ENCODE assay signal across 8 cellular contexts in genomic region chr17:28723836-28724499, GRCh38. TPM values are rescaled to one million over a fixed set of nuclear protein-coding genes. Genes with fewer than 3 reads are reported as not detected.
A peak's percentile ranks its signal among the peaks of the same experiment; 100 is the strongest.
DNase-seq lines count a peak whose midpoint lies in the region; ATAC-seq and TF ChIP-seq lines count a peak whose summit lies in the region.
"Not testable (repeated sequence)": the region's sequence is repeated elsewhere in the genome, so short reads cannot be mapped to it uniquely, and the experiment has no call there.

No MANE protein-coding gene starts in this region.

- H3K9me3 Mint-ChIP-seq in activated B cell treated with CpG ODN at 0.5 μM for 24 hours; activated naive CD8-positive, alpha-beta T cell treated with anti-CD3 and anti-CD28 coated beads for 36 hours; mesothelial cell of epicardium; stimulated activated memory B cell treated with anti-CD40 and anti-IgM and Interleukin-4, amounts not matched to agents 10 μg/mL and 1 μg/mL and 100 μg/mL, for 72 hours: not testable (repeated sequence)

- H3K9me3 ChIP-seq in BLaER1 treated with 17β-estradiol and CSF1 and Interleukin-3, amounts not matched to agents 10 nM and 100 nM (replicated peaks in 1 of 11); HEK293 (ENCODE audit: control insufficient read depth, insufficient read depth, low read depth, low read length); NT2/D1 (ENCODE audit: insufficient read depth, low read length): not testable (repeated sequence)

- DNase-seq in NT2/D1 (ENCODE audit: low read depth, low spot score); activated B cell treated with CpG ODN at 0.5 μM for 24 hours; activated naive CD8-positive, alpha-beta T cell treated with anti-CD3 and anti-CD28 coated beads for 36 hours; mesothelial cell of epicardium (ENCODE audit: low spot score in 2 of 2, unreplicated experiment in 2 of 2): not testable (repeated sequence)
- peak; percentile 5 for DNase-seq in epidermal melanocyte (ENCODE audit: insufficient read length, low spot score)

- CTCF ChIA-PET in HEK293 (lab: Yijun Ruan, JAX) (interaction anchor here (13.6 kb wide), 1 partner anchor 23 kb away, joined by 445 read pairs; the partner anchor contains the start of gene TRAF4), activated B cell treated with CpG ODN at 0.5 μM for 24 hours (lab: Charles Lee) (interaction anchor here (6.1 kb wide), 1 partner anchor 23 kb away, joined by 545 read pairs; the partner anchor contains the start of gene TRAF4)

- not testable (repeated sequence) for H3K27me3 Mint-ChIP-seq in activated B cell treated with CpG ODN at 0.5 μM for 24 hours; mesothelial cell of epicardium (ENCODE audit: low read depth); stimulated activated memory B cell treated with anti-CD40 and anti-IgM and Interleukin-4, amounts not matched to agents 10 μg/mL and 1 μg/mL and 100 μg/mL, for 72 hours
- H3K27me3 Mint-ChIP-seq in activated naive CD8-positive, alpha-beta T cell treated with anti-CD3 and anti-CD28 coated beads for 36 hours, result peaks cover 13% of the 10 kb centered on the region

- not testable (repeated sequence) for H3K27me3 ChIP-seq in BLaER1 treated with 17β-estradiol and CSF1 and Interleukin-3, amounts not matched to agents 10 nM and 100 nM; NT2/D1 (ENCODE audit: insufficient read depth, insufficient read length)

- POLR2A ChIA-PET in HEK293 (lab: Yijun Ruan, JAX) (interaction anchor here (1.5 to 6.7 kb wide), 9 partner anchors 8 to 229 kb away, joined by 3 to 448 read pairs (median 38); partner anchors contain the start of genes BLTP2, PHF12, PROCA1 and SDF2), activated B cell treated with CpG ODN at 0.5 μM for 24 hours (lab: Charles Lee) (interaction anchor here (1.0 to 18.0 kb wide), 8 partner anchors 8 to 178 kb away, joined by 3 to 2384 read pairs (median 51); partner anchors contain the start of genes BLTP2, DHRS13, PROCA1 and TRAF4)

- not testable (repeated sequence) for ATAC-seq in activated B cell treated with CpG ODN at 0.5 μM for 24 hours (ENCODE audit: low read depth); stimulated activated memory B cell treated with anti-CD40 and anti-IgM and Interleukin-4, amounts not matched to agents 10 μg/mL and 1 μg/mL and 100 μg/mL, for 72 hours

- H3K36me3 Mint-ChIP-seq in activated B cell treated with CpG ODN at 0.5 μM for 24 hours (ENCODE audit: low read depth), result peaks cover 61% of the 10 kb centered on the region
- peaks cover 61% of the 10 kb centered on the region for H3K36me3 Mint-ChIP-seq in activated naive CD8-positive, alpha-beta T cell treated with anti-CD3 and anti-CD28 coated beads for 36 hours
- H3K36me3 Mint-ChIP-seq in mesothelial cell of epicardium, result peaks cover 13% of the 10 kb centered on the region
- H3K36me3 Mint-ChIP-seq in stimulated activated memory B cell treated with anti-CD40 and anti-IgM and Interleukin-4, amounts not matched to agents 10 μg/mL and 1 μg/mL and 100 μg/mL, for 72 hours, result peaks cover 54% of the 10 kb centered on the region

- H3K36me3 ChIP-seq in BLaER1 treated with 17β-estradiol and CSF1 and Interleukin-3, amounts not matched to agents 10 nM and 100 nM, result peaks cover 41 to 48% (median 45%) of the 10 kb centered on the region in 11 experiments
- H3K36me3 ChIP-seq in HEK293 (ENCODE audit: control insufficient read depth in 2 of 2, insufficient read depth in 1 of 2, low read length in 2 of 2) (peaks cover 26 to 53% of the 10 kb centered on the region in 2 experiments), NT2/D1 (ENCODE audit: insufficient read depth, insufficient read length, low read length) (peaks cover 47% of the 10 kb centered on the region)

- TF ChIP-seq CTCF in HEK293 (tag by site-specific recombination; IDR thresholded peaks at IDR 0.05); activated B cell treated with CpG ODN at 0.5 μM for 24 hours (IDR thresholded peaks at IDR 0.05); mesothelial cell of epicardium (IDR thresholded peaks at IDR 0.05; ENCODE audit: unreplicated experiment): not testable (repeated sequence)

- H3K4me3 Mint-ChIP-seq in activated B cell treated with CpG ODN at 0.5 μM for 24 hours, result peak overlapping the region; percentile 93
- peak overlapping the region; percentile 100 for H3K4me3 Mint-ChIP-seq in activated naive CD8-positive, alpha-beta T cell treated with anti-CD3 and anti-CD28 coated beads for 36 hours
- H3K4me3 Mint-ChIP-seq in mesothelial cell of epicardium, result not testable (repeated sequence)
- H3K4me3 Mint-ChIP-seq in stimulated activated memory B cell treated with anti-CD40 and anti-IgM and Interleukin-4, amounts not matched to agents 10 μg/mL and 1 μg/mL and 100 μg/mL, for 72 hours, result peak overlapping the region; percentile 93

- intact Hi-C loops in activated B cell treated with CpG ODN at 0.5 μM for 24 hours (cut with micrococcal nuclease), result not testable (repeated sequence)

- peaks cover 83% of the 10 kb centered on the region for H3K4me1 Mint-ChIP-seq in activated B cell treated with CpG ODN at 0.5 μM for 24 hours
- H3K4me1 Mint-ChIP-seq in activated naive CD8-positive, alpha-beta T cell treated with anti-CD3 and anti-CD28 coated beads for 36 hours, result peaks cover 44% of the 10 kb centered on the region
- H3K4me1 Mint-ChIP-seq in mesothelial cell of epicardium, result peaks cover 61% of the 10 kb centered on the region
- peaks cover 59% of the 10 kb centered on the region for H3K4me1 Mint-ChIP-seq in stimulated activated memory B cell treated with anti-CD40 and anti-IgM and Interleukin-4, amounts not matched to agents 10 μg/mL and 1 μg/mL and 100 μg/mL, for 72 hours

- peak overlapping the region in 4 of 11 experiments; percentile 8 to 86 (median 83); a peak in 6 of 22 replicates for H3K27ac ChIP-seq in BLaER1 treated with 17β-estradiol and CSF1 and Interleukin-3, amounts not matched to agents 10 nM and 100 nM
- peak overlapping the region; percentile 99 for H3K27ac ChIP-seq in HEK293 (ENCODE audit: extremely low read depth, low read depth, low read length)

- peak overlapping the region; percentile 83 to 99 (median 96); a peak in 18 of 22 replicates for H3K9ac ChIP-seq in BLaER1 treated with 17β-estradiol and CSF1 and Interleukin-3, amounts not matched to agents 10 nM and 100 nM
- H3K9ac ChIP-seq in NT2/D1 (ENCODE audit: insufficient read length, low read depth), result peak overlapping the region; percentile 57

- H3K4me3 ChIP-seq in BLaER1 treated with 17β-estradiol and CSF1 and Interleukin-3, amounts not matched to agents 10 nM and 100 nM, result peak overlapping the region in 8 of 10 experiments; percentile 8 to 97 (median 88); a peak in 11 of 20 replicates
- H3K4me3 ChIP-seq in HEK293 (ENCODE audit: low read depth, low read length), result not testable (repeated sequence)
- peak overlapping the region; percentile 24 for H3K4me3 ChIP-seq in NT2/D1 (ENCODE audit: insufficient read length, low read depth)

- H3K27ac Mint-ChIP-seq in activated B cell treated with CpG ODN at 0.5 μM for 24 hours (peak overlapping the region; percentile 92), mesothelial cell of epicardium (peak overlapping the region; percentile 92)
- peak overlapping the region; percentile 90 for H3K27ac Mint-ChIP-seq in activated naive CD8-positive, alpha-beta T cell treated with anti-CD3 and anti-CD28 coated beads for 36 hours
- peak overlapping the region; percentile 89 for H3K27ac Mint-ChIP-seq in stimulated activated memory B cell treated with anti-CD40 and anti-IgM and Interleukin-4, amounts not matched to agents 10 μg/mL and 1 μg/mL and 100 μg/mL, for 72 hours

- peaks cover 60 to 67% (median 64%) of the 10 kb centered on the region in 10 experiments for H3K4me1 ChIP-seq in BLaER1 treated with 17β-estradiol and CSF1 and Interleukin-3, amounts not matched to agents 10 nM and 100 nM
- H3K4me1 ChIP-seq in HEK293 (ENCODE audit: control insufficient read depth, insufficient read depth, low read length), result peaks cover 12% of the 10 kb centered on the region; the same call in 1 of the 2 replicates
- H3K4me1 ChIP-seq in NT2/D1 (ENCODE audit: insufficient read depth, insufficient read length), result not testable (repeated sequence)

- H3K4me2 ChIP-seq in BLaER1 treated with 17β-estradiol and CSF1 and Interleukin-3, amounts not matched to agents 10 nM and 100 nM, result peak overlapping the region; percentile 90 to 100 (median 100)

- peaks cover 43 to 59% (median 54%) of the 10 kb centered on the region in 11 experiments for H4K20me1 ChIP-seq in BLaER1 treated with 17β-estradiol and CSF1 and Interleukin-3, amounts not matched to agents 10 nM and 100 nM

RNA-seq across cellular contexts. Expression of gene TLCD1, which starts 2.1 kb away (rescaled TPM):
- total RNA-seq in activated B cell treated with CpG ODN at 0.5 μM for 24 hours (40.7 and 41.0 TPM in 2 replicates), mesothelial cell of epicardium (2.3 to 3.8 TPM (median 3.3 TPM) in 3 replicates)
- 10 to 100 TPM; 15.5 to 17.8 TPM for total RNA-seq in activated naive CD8-positive, alpha-beta T cell treated with anti-CD3 and anti-CD28 coated beads for 36 hours

RNA-seq across cellular contexts. Expression of gene RPL23A, which starts 4.2 kb away (rescaled TPM):
- total RNA-seq in activated B cell treated with CpG ODN at 0.5 μM for 24 hours (3,189 and 3,657 TPM in 2 replicates), mesothelial cell of epicardium (1,669 to 1,804 TPM (median 1,792 TPM) in 3 replicates)
- 1,000 to 10,000 TPM; 2,447 to 2,533 TPM for total RNA-seq in activated naive CD8-positive, alpha-beta T cell treated with anti-CD3 and anti-CD28 coated beads for 36 hours

RNA-seq across cellular contexts. Expression of gene NEK8, which starts 4.6 kb away (rescaled TPM):
- total RNA-seq in activated B cell treated with CpG ODN at 0.5 μM for 24 hours (24.8 and 29.7 TPM in 2 replicates), mesothelial cell of epicardium (5.2 to 7.6 TPM (median 5.9 TPM) in 3 replicates)
- total RNA-seq in activated naive CD8-positive, alpha-beta T cell treated with anti-CD3 and anti-CD28 coated beads for 36 hours, result 1 to 10 TPM; 4.8 to 5.6 TPM

RNA-seq across cellular contexts. Expression of gene RAB34, which starts 6.3 kb away (rescaled TPM):
- total RNA-seq in activated B cell treated with CpG ODN at 0.5 μM for 24 hours (21.3 and 23.9 TPM in 2 replicates), mesothelial cell of epicardium (172 to 181 TPM (median 178 TPM) in 3 replicates)
- total RNA-seq in activated naive CD8-positive, alpha-beta T cell treated with anti-CD3 and anti-CD28 coated beads for 36 hours, result 1 to 10 TPM; 7.6 to 8.2 TPM

RNA-seq across cellular contexts. Expression of gene PROCA1, which starts 12.3 kb away (rescaled TPM):
- 9.1 and 11.0 TPM in 2 replicates for total RNA-seq in activated B cell treated with CpG ODN at 0.5 μM for 24 hours
- total RNA-seq in activated naive CD8-positive, alpha-beta T cell treated with anti-CD3 and anti-CD28 coated beads for 36 hours, result 1 to 10 TPM; 3.1 to 3.9 TPM
- 9.2 to 11.7 TPM (median 10.4 TPM) in 3 replicates for total RNA-seq in mesothelial cell of epicardium
